8 cellular contexts compared by ENCODE assay signal in the genomic region with DNA sequence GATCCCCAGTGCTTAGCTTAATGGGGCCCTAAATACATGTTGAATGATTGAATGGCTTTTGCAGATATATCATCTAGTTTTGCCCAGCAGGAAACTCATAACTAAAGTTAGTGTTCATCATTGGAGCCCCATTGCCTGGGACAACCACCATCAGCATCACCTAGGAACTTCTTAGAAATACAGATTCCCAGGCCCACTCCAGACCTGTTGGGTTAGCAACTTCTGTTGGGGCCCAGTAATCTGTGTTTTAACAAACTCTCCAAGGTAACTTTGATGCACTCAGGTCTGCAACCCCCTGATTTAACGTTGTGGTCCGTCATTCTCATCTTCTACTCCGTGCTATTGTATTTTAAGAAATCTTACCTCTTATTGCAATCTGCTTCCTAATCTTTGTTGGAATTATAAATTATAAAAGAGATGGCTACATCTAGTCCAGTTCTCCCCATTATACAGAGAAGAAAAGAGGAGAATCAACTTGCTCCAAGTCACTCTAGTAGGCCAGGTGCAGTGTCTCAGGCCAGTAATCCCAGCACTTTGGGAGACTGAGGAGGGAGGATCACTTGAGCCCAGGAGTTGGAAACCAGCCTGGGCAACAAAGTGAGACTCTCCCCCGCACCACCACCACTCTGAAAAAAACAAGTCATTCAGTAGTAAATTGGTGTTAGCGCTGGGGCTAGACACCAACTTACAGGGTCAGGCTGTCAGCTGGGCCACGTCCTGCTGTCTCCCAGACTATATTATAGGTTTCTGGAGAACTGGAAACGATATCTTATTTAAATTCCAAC. TPM values are rescaled to one million over a fixed set of nuclear protein-coding genes. Genes with fewer than 3 reads are reported as not detected.
DNase-seq lines count a peak whose midpoint lies in the region; ATAC-seq and TF ChIP-seq lines count a peak whose summit lies in the region.

No MANE protein-coding gene starts in this region.

- peaks cover 27% of the 10 kb centered on the region for H3K79me2 ChIP-seq in neural progenitor cell (ENCODE audit: low read depth)

- H2AFZ ChIP-seq in neural progenitor cell (replicated peaks) = no peak overlapping the region

- H4K20me1 ChIP-seq in neural progenitor cell (ENCODE audit: low read depth) = peaks cover 75% of the 10 kb centered on the region

- H3K27me3 Mint-ChIP-seq in CD8-positive, alpha-beta memory T cell = peaks cover 0 to 2% of the 10 kb centered on the region in 2 donors
- no peaks in the 10 kb centered on the region for H3K27me3 Mint-ChIP-seq in effector memory CD8-positive, alpha-beta T cell
- H3K27me3 Mint-ChIP-seq in neural progenitor cell (ENCODE audit: insufficient read depth, low read depth) = no peaks in the 10 kb centered on the region

- no peaks in the 10 kb centered on the region for H3K9me3 Mint-ChIP-seq in CD8-positive, alpha-beta memory T cell
- no peaks in the 10 kb centered on the region for H3K9me3 Mint-ChIP-seq in effector memory CD8-positive, alpha-beta T cell
- no peaks in the 10 kb centered on the region for H3K9me3 Mint-ChIP-seq in neural progenitor cell

- no peak overlapping the region for H3K27ac ChIP-seq in CD8-positive, alpha-beta memory T cell (ENCODE audit: low read depth, low read length)
- peak overlapping the region; percentile 43 for H3K27ac ChIP-seq in KOPT-K1 (ENCODE audit: low read depth, low read length, poor library complexity, severe bottlenecking)
- no peak overlapping the region for H3K27ac ChIP-seq in neural progenitor cell

- CTCF ChIA-PET in CD8-positive, alpha-beta memory T cell (lab: Charles Lee) = no interaction called here

- peak overlapping the region; percentile 80 for H3K4me3 ChIP-seq in CD8-positive, alpha-beta memory T cell (ENCODE audit: low read length)
- peak overlapping the region; percentile 58 for H3K4me3 ChIP-seq in neural progenitor cell

- H3K9ac ChIP-seq in neural progenitor cell = no peak overlapping the region

- H3F3A ChIP-seq in neural progenitor cell (ENCODE audit: low read depth) = peaks cover 33% of the 10 kb centered on the region

- TF ChIP-seq CTCF in neural progenitor cell (IDR thresholded peaks at IDR 0.05) = no peak

- peak overlapping the region; percentile 82 to 95 (median 87) for H3K4me3 Mint-ChIP-seq in CD8-positive, alpha-beta memory T cell
- H3K4me3 Mint-ChIP-seq in effector memory CD8-positive, alpha-beta T cell = peak overlapping the region; percentile 87 to 92
- peak overlapping the region; percentile 16 for H3K4me3 Mint-ChIP-seq in neural progenitor cell

- DNase-seq in CD8-positive, alpha-beta memory T cell = no peak
- no peak for DNase-seq in effector memory CD8-positive, alpha-beta T cell
- no peak for DNase-seq in neural progenitor cell (ENCODE audit: low spot score)
- DNase-seq in C1 segment of cervical spinal cord (lab: John Stamatoyannopoulos, UW) = no peak
- DNase-seq in NCI-H1048 (lab: John Stamatoyannopoulos, UW) = no peak

- peaks cover 0 to 6% (median 3%) of the 10 kb centered on the region in 3 donors for H3K36me3 Mint-ChIP-seq in CD8-positive, alpha-beta memory T cell
- H3K36me3 Mint-ChIP-seq in effector memory CD8-positive, alpha-beta T cell (ENCODE audit: insufficient read depth) = peaks cover 14% of the 10 kb centered on the region
- peaks cover 17% of the 10 kb centered on the region for H3K36me3 Mint-ChIP-seq in neural progenitor cell

- peak overlapping the region; percentile 24 to 99 (median 95) for H3K27ac Mint-ChIP-seq in CD8-positive, alpha-beta memory T cell
- H3K27ac Mint-ChIP-seq in effector memory CD8-positive, alpha-beta T cell = peak overlapping the region; percentile 94
- no peak overlapping the region for H3K27ac Mint-ChIP-seq in neural progenitor cell

- no peak for ATAC-seq in effector memory CD8-positive, alpha-beta T cell (replicated peaks)
- ATAC-seq in HG03565 (IDR thresholded peaks at IDR 0.05; ENCODE audit: unreplicated experiment) (no peak), HG03520 (IDR thresholded peaks at IDR 0.05; ENCODE audit: unreplicated experiment) (no peak)

- H3K4me2 ChIP-seq in neural progenitor cell = peak overlapping the region; percentile 84

- H3K4me1 Mint-ChIP-seq in CD8-positive, alpha-beta memory T cell = peaks cover 31 to 38% (median 35%) of the 10 kb centered on the region in 3 donors
- H3K4me1 Mint-ChIP-seq in effector memory CD8-positive, alpha-beta T cell (ENCODE audit: low read depth in 2 of 2) = peaks cover 24 to 25% of the 10 kb centered on the region in 2 donors
- peaks cover 79% of the 10 kb centered on the region for H3K4me1 Mint-ChIP-seq in neural progenitor cell

- H3K36me3 ChIP-seq in CD8-positive, alpha-beta memory T cell (ENCODE audit: insufficient read depth, low read length) = no peaks in the 10 kb centered on the region
- H3K36me3 ChIP-seq in KOPT-K1 (ENCODE audit: insufficient read depth, low read length) = no peaks in the 10 kb centered on the region
- H3K36me3 ChIP-seq in neural progenitor cell = no peaks in the 10 kb centered on the region

- no peaks in the 10 kb centered on the region for H3K27me3 ChIP-seq in CD8-positive, alpha-beta memory T cell (ENCODE audit: insufficient read depth, low read length, poor library complexity, severe bottlenecking)
- H3K27me3 ChIP-seq in neural progenitor cell = no peaks in the 10 kb centered on the region

- H3K4me1 ChIP-seq in CD8-positive, alpha-beta memory T cell (ENCODE audit: insufficient read depth, low read length) = peaks cover 21% of the 10 kb centered on the region
- peaks cover 42% of the 10 kb centered on the region for H3K4me1 ChIP-seq in neural progenitor cell

- no peaks in the 10 kb centered on the region for H3K9me3 ChIP-seq in CD8-positive, alpha-beta memory T cell (ENCODE audit: low read length)
- H3K9me3 ChIP-seq in KOPT-K1 (ENCODE audit: insufficient read depth, low read length, poor library complexity, severe bottlenecking) (no peaks in the 10 kb centered on the region), neural progenitor cell (ENCODE audit: low read depth) (no peaks in the 10 kb centered on the region)

- POLR2A ChIA-PET in CD8-positive, alpha-beta memory T cell (lab: Charles Lee) = no interaction called here

RNA-seq across cellular contexts. Expression of a gene that starts 13.7 kb away (rescaled TPM):
- 10 to 100 TPM; 22.2 to 22.3 TPM for total RNA-seq in CD8-positive, alpha-beta memory T cell
- polyA plus RNA-seq in CD8-positive, alpha-beta memory T cell = 1.6 TPM
- total RNA-seq in neural progenitor cell (ENCODE audit: low replicate concordance) = 2.7 and 6.9 TPM in 2 replicates

Comparison
In these comparisons a context has a peak if more than half of its experiments do, and no peak if none do; other contexts are left out.
1. H3K4me3 Mint-ChIP-seq: peak in every context shown above with its lines; median percentile 90 in effector memory CD8-positive, alpha-beta T cell; 87 in CD8-positive, alpha-beta memory T cell; 16 in neural progenitor cell.